1 cellular context compared by ENCODE assay signal in genomic region chr19:11507370-11508078, GRCh38.
A peak's percentile ranks its signal among the peaks of the same experiment; 100 is the strongest.
TF ChIP-seq lines count a peak whose summit lies in the region.

No MANE protein-coding gene starts in this region.

TF ChIP-seq in HepG2, 621 proteins besides CTCF, POLR2A, EP300 and RAD21:
- TF ChIP-seq ZNF501 (CRISPR knock-in tag; IDR thresholded peaks at IDR 0.05) = no peak
- TF ChIP-seq YY1 (IDR thresholded peaks at IDR 0.05; ENCODE audit: insufficient read depth, insufficient replicate concordance, low read depth, low read length) = no peak
- TF ChIP-seq AGO2 (optimal IDR thresholded peaks at IDR 0.05; ENCODE audit: low read depth, low read length) = peak; percentile 63
- no peak for TF ChIP-seq ZNF710 (CRISPR knock-in tag; IDR thresholded peaks at IDR 0.05; ENCODE audit: borderline replicate concordance)
- no peak for TF ChIP-seq GPN1 (CRISPR knock-in tag; IDR thresholded peaks at IDR 0.05; ENCODE audit: borderline replicate concordance)
- TF ChIP-seq FIP1L1 (IDR thresholded peaks at IDR 0.05; ENCODE audit: borderline replicate concordance, insufficient read depth, low read depth, low read length) = no peak
- no peak for TF ChIP-seq STAT6 (CRISPR knock-in tag; IDR thresholded peaks at IDR 0.05; ENCODE audit: borderline replicate concordance)
